ENCODE assay signal across 13 cellular contexts in genomic region chr6:163310973-163311383, GRCh38.
DNase-seq lines count a peak whose midpoint lies in the region; ATAC-seq and TF ChIP-seq lines count a peak whose summit lies in the region.
"Had no signal": no experiment of that assay in that cellular context is flagged by ENCODE, and none has a peak within 500 bp of the region (broad histone marks: within the 10 kb centered on the region; RNA-seq: fewer than 3 reads in every experiment).

No MANE protein-coding gene starts in this region.

- H3K4me1 Mint-ChIP-seq in Calu3 (ENCODE audit: low read depth, unreplicated experiment) (peaks cover 34% of the 10 kb centered on the region), HFFc6 (ENCODE audit: low read depth) (peaks cover 34% of the 10 kb centered on the region; the same call in 1 of the 2 replicates)
- H3K4me1 Mint-ChIP-seq: B cell had no signal

- H3K27me3 Mint-ChIP-seq in Calu3 (ENCODE audit: unreplicated experiment) (no peaks in the 10 kb centered on the region), HFFc6 (ENCODE audit: insufficient read depth) (peaks cover 13% of the 10 kb centered on the region; the same call in 1 of the 2 replicates)

- H3K27ac Mint-ChIP-seq in Calu3 (ENCODE audit: unreplicated experiment) (peak overlapping the region; percentile 35), HFFc6 (no peak overlapping the region)
- H3K27ac Mint-ChIP-seq: B cell; CD4-positive, alpha-beta T cell had no signal

- H3K9me3 Mint-ChIP-seq in Calu3 (ENCODE audit: low read depth, unreplicated experiment), result no peaks in the 10 kb centered on the region
- peaks cover 10% of the 10 kb centered on the region; the same call in 1 of the 2 replicates for H3K9me3 Mint-ChIP-seq in HFFc6
- H3K9me3 Mint-ChIP-seq: CD4-positive, alpha-beta T cell had no signal

- TF ChIP-seq CTCF in Calu3 (IDR thresholded peaks at IDR 0.05; ENCODE audit: unreplicated experiment), result no peak
- TF ChIP-seq CTCF in HFFc6 (IDR thresholded peaks at IDR 0.05), result no peak

- CTCF ChIA-PET in Calu3 (lab: Charles Lee), result interaction anchor here (1.5 kb wide), 1 partner anchor 14 kb away, joined by 7 read pairs; no protein-coding TSS in a partner anchor

- H3K36me3 Mint-ChIP-seq in Calu3 (ENCODE audit: insufficient read depth, unreplicated experiment) (no peaks in the 10 kb centered on the region), HFFc6 (ENCODE audit: low read depth) (no peaks in the 10 kb centered on the region)

- no peak for ATAC-seq in HG03097 (IDR thresholded peaks at IDR 0.05; ENCODE audit: low FRiP score, unreplicated experiment)
- no peak for ATAC-seq in GM18861 (IDR thresholded peaks at IDR 0.05; ENCODE audit: unreplicated experiment)
- ATAC-seq: GM12878 had no signal

- intact Hi-C loops in Calu3 (cut with micrococcal nuclease; ENCODE audit: unreplicated experiment), result loop anchor here (2.0 kb wide), 1 partner anchor 14 kb away; no protein-coding TSS in a partner anchor

- H3K4me3 Mint-ChIP-seq in Calu3 (ENCODE audit: low read depth, unreplicated experiment), result no peak overlapping the region
- no peak overlapping the region for H3K4me3 Mint-ChIP-seq in HFFc6
- H3K4me3 Mint-ChIP-seq: B cell; CD4-positive, alpha-beta T cell had no signal

- BruUV-seq in Calu3 (replicated peaks; lab: Mats Ljungman, UMichigan), result no TSS peak

- H3K27ac ChIP-seq in angular gyrus (ENCODE audit: low read depth, low read length) (peak overlapping the region; percentile 95), cingulate gyrus (ENCODE audit: low read depth, low read length) (peak overlapping the region; percentile 67), substantia nigra (ENCODE audit: low read depth, low read length, poor library complexity, severe bottlenecking) (peak overlapping the region; percentile 100)

- DNase-seq in Calu3 (no peak), substantia nigra (lab: John Stamatoyannopoulos, UW) (no peak), HFFc6 (no peak)
- DNase-seq: C1 segment of cervical spinal cord; CD4-positive, alpha-beta T cell; DMS79; GOT3 had no signal
